8 cellular contexts compared by ENCODE assay signal in genomic region chr6:108115598-108116058, GRCh38.
A peak's percentile ranks its signal among the peaks of the same experiment; 100 is the strongest.
DNase-seq lines count a peak whose midpoint lies in the region; ATAC-seq and TF ChIP-seq lines count a peak whose summit lies in the region.

No MANE protein-coding gene starts in this region.

- peak; percentile 13 to 22 for DNase-seq in AML-193 (lab: John Stamatoyannopoulos, UW)
- peak; percentile 35 for DNase-seq in GM12865 (ENCODE audit: low read depth)
- peak; percentile 29 for DNase-seq in OCI-M2 (lab: John Stamatoyannopoulos, UW; ENCODE audit: unreplicated experiment)

- ATAC-seq in HG03139 (IDR thresholded peaks at IDR 0.05; ENCODE audit: unreplicated experiment), result no peak
- ATAC-seq in HG03439 (IDR thresholded peaks at IDR 0.05; ENCODE audit: unreplicated experiment), result no peak
- ATAC-seq in GM18907 (IDR thresholded peaks at IDR 0.05; ENCODE audit: unreplicated experiment), result no peak

- peak; percentile 42 for TF ChIP-seq CTCF in GM12865 (IDR thresholded peaks at IDR 0.05; ENCODE audit: insufficient read depth, low read depth, low read length, missing control alignments)

- peak overlapping the region; percentile 82 for H3K4me3 Mint-ChIP-seq in dendritic cell treated with granulocyte-macrophage colony-stimulating factor and Interleukin-4, amounts not matched to agents 40 ng/mL and 50 ng/mL, for 4 days

- H3K27ac Mint-ChIP-seq in dendritic cell treated with granulocyte-macrophage colony-stimulating factor and Interleukin-4, amounts not matched to agents 40 ng/mL and 50 ng/mL, for 4 days, result no peak overlapping the region

- no peaks in the 10 kb centered on the region for H3K9me3 ChIP-seq in muscle layer of duodenum (ENCODE audit: control insufficient read depth in 1 of 2, low read length in 2 of 2)

- H3K9me3 Mint-ChIP-seq in dendritic cell treated with granulocyte-macrophage colony-stimulating factor and Interleukin-4, amounts not matched to agents 40 ng/mL and 50 ng/mL, for 4 days, result no peaks in the 10 kb centered on the region

- H3K27ac ChIP-seq in muscle layer of duodenum (ENCODE audit: low read length), result no peak overlapping the region

- peaks cover 66% of the 10 kb centered on the region for H3K27me3 ChIP-seq in muscle layer of duodenum (ENCODE audit: low read depth, low read length)

- no peak overlapping the region for H3K4me3 ChIP-seq in GM12865 (ENCODE audit: low read depth, low read length)
- peak overlapping the region; percentile 45 to 66 for H3K4me3 ChIP-seq in muscle layer of duodenum (ENCODE audit: low read depth in 1 of 2, low read length in 2 of 2)

- peaks cover 56% of the 10 kb centered on the region for H3K4me1 Mint-ChIP-seq in dendritic cell treated with granulocyte-macrophage colony-stimulating factor and Interleukin-4, amounts not matched to agents 40 ng/mL and 50 ng/mL, for 4 days (ENCODE audit: low read depth)

- intact Hi-C loops in dendritic cell treated with granulocyte-macrophage colony-stimulating factor and Interleukin-4, amounts not matched to agents 40 ng/mL and 50 ng/mL, for 4 days (cut with micrococcal nuclease), result loop anchor here (2.0 to 5.0 kb wide), 2 partner anchors 52 to 145 kb away; partner anchors contain the start of genes NR2E1 and SNX3

- H3K36me3 ChIP-seq in muscle layer of duodenum (ENCODE audit: control insufficient read depth in 1 of 2, insufficient read depth in 2 of 2, low read length in 2 of 2), result no peaks in the 10 kb centered on the region

- peaks cover 0 to 56% of the 10 kb centered on the region in 2 donors for H3K4me1 ChIP-seq in muscle layer of duodenum (ENCODE audit: control insufficient read depth in 1 of 2, insufficient read depth in 2 of 2, low read length in 2 of 2)

- no peaks in the 10 kb centered on the region for H3K36me3 Mint-ChIP-seq in dendritic cell treated with granulocyte-macrophage colony-stimulating factor and Interleukin-4, amounts not matched to agents 40 ng/mL and 50 ng/mL, for 4 days (ENCODE audit: low read depth)

- peaks cover 91% of the 10 kb centered on the region for H3K27me3 Mint-ChIP-seq in dendritic cell treated with granulocyte-macrophage colony-stimulating factor and Interleukin-4, amounts not matched to agents 40 ng/mL and 50 ng/mL, for 4 days
